ENCODE assay signal across 1 cellular context in the genomic region with DNA sequence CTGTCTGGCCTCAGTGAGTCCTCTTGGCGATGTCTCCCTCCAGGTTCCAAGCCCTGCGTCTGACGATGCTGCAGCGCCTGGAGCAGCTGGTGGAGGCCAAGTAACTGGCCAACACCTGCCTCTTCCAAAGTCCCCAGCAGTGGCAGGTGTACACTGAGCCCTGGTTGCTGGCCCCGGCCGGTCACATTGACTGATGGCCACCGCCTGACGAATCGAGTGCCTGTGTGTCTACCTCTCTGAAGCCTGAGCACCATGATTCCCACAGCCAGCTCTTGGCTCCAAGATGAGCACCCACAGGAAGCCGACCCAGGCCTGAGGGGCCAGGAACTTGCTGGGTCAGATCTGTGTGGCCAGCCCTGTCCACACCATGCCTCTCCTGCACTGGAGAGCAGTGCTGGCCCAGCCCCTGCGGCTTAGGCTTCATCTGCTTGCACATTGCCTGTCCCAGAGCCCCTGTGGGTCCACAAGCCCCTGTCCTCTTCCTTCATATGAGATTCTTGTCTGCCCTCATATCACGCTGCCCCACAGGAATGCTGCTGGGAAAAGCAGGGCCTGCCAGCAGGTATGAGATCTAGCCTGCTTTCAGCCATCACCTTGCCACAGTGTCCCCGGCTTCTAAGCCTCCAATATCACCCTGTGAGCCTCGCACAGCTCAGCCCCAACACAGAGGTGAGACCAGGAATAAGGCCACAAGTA.
TF ChIP-seq lines count a peak whose summit lies in the region.

No MANE protein-coding gene starts in this region.

TF ChIP-seq in WTC11, 78 proteins besides CTCF, POLR2A, EP300 and RAD21 (continued from another document):
- TF ChIP-seq, protein P1, sequence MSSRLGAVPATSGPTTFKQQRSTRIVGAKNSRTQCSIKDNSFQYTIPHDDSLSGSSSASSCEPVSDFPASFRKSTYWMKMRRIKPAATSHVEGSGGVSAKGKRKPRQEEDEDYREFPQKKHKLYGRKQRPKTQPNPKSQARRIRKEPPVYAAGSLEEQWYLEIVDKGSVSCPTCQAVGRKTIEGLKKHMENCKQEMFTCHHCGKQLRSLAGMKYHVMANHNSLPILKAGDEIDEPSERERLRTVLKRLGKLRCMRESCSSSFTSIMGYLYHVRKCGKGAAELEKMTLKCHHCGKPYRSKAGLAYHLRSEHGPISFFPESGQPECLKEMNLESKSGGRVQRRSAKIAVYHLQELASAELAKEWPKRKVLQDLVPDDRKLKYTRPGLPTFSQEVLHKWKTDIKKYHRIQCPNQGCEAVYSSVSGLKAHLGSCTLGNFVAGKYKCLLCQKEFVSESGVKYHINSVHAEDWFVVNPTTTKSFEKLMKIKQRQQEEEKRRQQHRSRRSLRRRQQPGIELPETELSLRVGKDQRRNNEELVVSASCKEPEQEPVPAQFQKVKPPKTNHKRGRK (CRISPR knock-in tag; IDR thresholded peaks at IDR 0.05; ENCODE audit: borderline replicate concordance) = no peak
- TF ChIP-seq ZNF263 (CRISPR knock-in tag; IDR thresholded peaks at IDR 0.05; ENCODE audit: low read depth) = no peak
- TF ChIP-seq HMGA2 (CRISPR knock-in tag; IDR thresholded peaks at IDR 0.05) = no peak
- no peak for TF ChIP-seq ZNF671 (CRISPR knock-in tag; IDR thresholded peaks at IDR 0.05)
